Comparison of ENCODE assay signal across 9 cellular contexts in the genomic region with DNA sequence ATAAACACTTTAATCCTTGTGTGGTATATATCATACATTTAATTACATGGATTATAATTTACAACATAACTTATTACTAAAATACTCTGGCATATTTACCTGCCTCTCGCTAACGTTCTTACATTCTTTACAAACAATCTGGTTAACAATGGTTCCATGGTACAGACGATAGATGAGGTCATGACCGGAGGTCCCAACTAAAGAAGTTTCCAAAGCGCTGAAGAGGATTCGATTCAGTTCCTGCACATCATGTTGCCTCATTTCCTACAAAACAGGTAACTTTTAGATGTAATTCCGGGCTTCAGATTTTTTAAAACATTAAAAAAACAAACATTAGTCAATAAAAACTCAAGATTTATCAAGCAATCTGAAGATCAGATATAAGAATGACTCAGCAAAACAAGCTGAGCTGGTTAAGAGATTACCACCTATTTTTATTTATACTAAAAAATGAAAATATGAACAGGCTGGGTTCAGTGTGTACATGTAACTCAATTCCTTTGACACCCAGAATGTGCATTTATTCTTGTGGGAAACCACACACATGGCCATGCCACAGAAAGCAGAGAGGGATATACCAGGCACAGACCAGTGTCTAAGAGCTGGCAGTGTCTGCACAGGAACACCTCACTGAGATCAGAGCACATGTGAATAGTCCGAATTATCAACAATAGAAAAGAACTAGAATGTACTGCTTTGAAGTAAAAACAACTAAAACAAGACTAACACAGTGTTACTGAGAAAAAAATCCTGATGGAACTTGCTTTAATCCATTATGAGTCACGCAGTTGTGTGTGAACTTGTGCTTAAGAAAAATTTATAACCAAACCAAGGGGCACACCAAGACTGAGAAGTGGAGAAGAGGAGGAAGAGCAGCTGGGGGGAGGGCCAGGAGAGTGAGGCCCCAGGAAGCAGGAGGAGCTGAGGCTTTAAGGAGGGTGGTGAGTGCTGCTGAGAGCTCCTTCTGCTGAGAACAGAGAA. TPM values are rescaled to one million over a fixed set of nuclear protein-coding genes. Genes with fewer than 3 reads are reported as not detected.
DNase-seq lines count a peak whose midpoint lies in the region; ATAC-seq, FAIRE-seq and TF ChIP-seq lines count a peak whose summit lies in the region.
"Had no signal": no experiment of that assay in that cellular context is flagged by ENCODE, and none has a peak within 500 bp of the region (broad histone marks: within the 10 kb centered on the region; RNA-seq: fewer than 3 reads in every experiment).

No MANE protein-coding gene starts in this region.

- intact Hi-C loops in activated CD4-positive, alpha-beta memory T cell treated with anti-CD3 and anti-CD28 coated beads for 36 hours (cut with micrococcal nuclease) = no loop called here

- no peaks in the 10 kb centered on the region for H3K27me3 ChIP-seq in MM.1S (replicated peaks; ENCODE audit: insufficient read depth, low read length)
- H3K27me3 ChIP-seq in astrocyte (ENCODE audit: insufficient read depth, low read length) = no peaks in the 10 kb centered on the region

- TF ChIP-seq CTCF in MM.1S (IDR thresholded peaks at IDR 0.05; ENCODE audit: low read length) (no peak), astrocyte (IDR thresholded peaks at IDR 0.05; ENCODE audit: insufficient read depth, low read depth, low read length) (no peak)

- peak overlapping the region; percentile 7 for H3K4me3 Mint-ChIP-seq in astrocyte (ENCODE audit: unreplicated experiment)
- H3K4me3 Mint-ChIP-seq in naive thymus-derived CD8-positive, alpha-beta T cell = peak overlapping the region in 4 of 10 donors; percentile 23 to 54 (median 34)
- no peak overlapping the region for H3K4me3 Mint-ChIP-seq in activated CD4-positive, alpha-beta memory T cell treated with anti-CD3 and anti-CD28 coated beads for 36 hours

- H3K27me3 Mint-ChIP-seq in astrocyte (ENCODE audit: low read depth, unreplicated experiment) = no peaks in the 10 kb centered on the region
- H3K27me3 Mint-ChIP-seq in naive thymus-derived CD8-positive, alpha-beta T cell = no peaks in the 10 kb centered on the region
- no peaks in the 10 kb centered on the region for H3K27me3 Mint-ChIP-seq in activated CD4-positive, alpha-beta memory T cell treated with anti-CD3 and anti-CD28 coated beads for 36 hours

- H3K36me3 Mint-ChIP-seq in astrocyte (ENCODE audit: low read depth, unreplicated experiment) = no peaks in the 10 kb centered on the region
- H3K36me3 Mint-ChIP-seq in naive thymus-derived CD8-positive, alpha-beta T cell = peaks cover 15 to 77% (median 27%) of the 10 kb centered on the region in 3 donors
- H3K36me3 Mint-ChIP-seq in activated CD4-positive, alpha-beta memory T cell treated with anti-CD3 and anti-CD28 coated beads for 36 hours = peaks cover 21% of the 10 kb centered on the region

- H3K4me1 ChIP-seq in MM.1S (ENCODE audit: low read length) = peaks cover 16% of the 10 kb centered on the region
- peaks cover 14% of the 10 kb centered on the region for H3K4me1 ChIP-seq in astrocyte (ENCODE audit: insufficient read depth, low read length)

- no peaks in the 10 kb centered on the region for H3F3A ChIP-seq in MM.1S (ENCODE audit: insufficient read depth, low read length)

- H3K27ac Mint-ChIP-seq in astrocyte (ENCODE audit: unreplicated experiment) = peak overlapping the region; percentile 79
- H3K27ac Mint-ChIP-seq in naive thymus-derived CD8-positive, alpha-beta T cell = peak overlapping the region in 8 of 10 donors; percentile 13 to 86 (median 44)
- no peak overlapping the region for H3K27ac Mint-ChIP-seq in activated CD4-positive, alpha-beta memory T cell treated with anti-CD3 and anti-CD28 coated beads for 36 hours

- H3K9ac ChIP-seq in MM.1S (ENCODE audit: low read length) (no peak overlapping the region), astrocyte (ENCODE audit: low read length) (peak overlapping the region; percentile 34)

- H2AFZ ChIP-seq in MM.1S (ENCODE audit: low read length) = peak overlapping the region; percentile 51; the same call in 1 of the 2 replicates
- H2AFZ ChIP-seq in astrocyte (ENCODE audit: low read depth, low read length) = peak overlapping the region; percentile 39

- H3K79me2 ChIP-seq in MM.1S (ENCODE audit: low read length) (no peaks in the 10 kb centered on the region), astrocyte (ENCODE audit: insufficient read depth, low read length) (no peaks in the 10 kb centered on the region)

- FAIRE-seq in astrocyte (lab: Jason Lieb, UNC) = peak; percentile 52

- CTCF ChIA-PET in activated CD4-positive, alpha-beta memory T cell treated with anti-CD3 and anti-CD28 coated beads for 36 hours (lab: Charles Lee) = no interaction called here

- in situ Hi-C loops in Caki2 (cut with HindIII; ENCODE audit: low pct_unique_long_range_greater_than_20kb, low sequenced_read_pairs) = no loop called here

- H3K27ac ChIP-seq in MM.1S (ENCODE audit: low read length) (peak overlapping the region; percentile 27; the same call in 1 of the 2 replicates), astrocyte (ENCODE audit: low read depth, low read length) (peak overlapping the region; percentile 74)

- peak; percentile 47 to 62 for ATAC-seq in naive thymus-derived CD8-positive, alpha-beta T cell
- no peak for ATAC-seq in HG02852 (IDR thresholded peaks at IDR 0.05; ENCODE audit: unreplicated experiment)

- H3K4me2 ChIP-seq in MM.1S (ENCODE audit: low read depth, low read length) (peak overlapping the region; percentile 45; the same call in 1 of the 2 replicates), astrocyte (ENCODE audit: low read length) (peak overlapping the region; percentile 47)

- H3K36me3 ChIP-seq in MM.1S (replicated peaks; ENCODE audit: insufficient read depth, low read length) (no peaks in the 10 kb centered on the region), astrocyte (ENCODE audit: insufficient read depth, low read length) (peaks cover 9% of the 10 kb centered on the region)

- peaks cover 17% of the 10 kb centered on the region for H3K4me1 Mint-ChIP-seq in astrocyte (ENCODE audit: low read depth, unreplicated experiment)
- H3K4me1 Mint-ChIP-seq in naive thymus-derived CD8-positive, alpha-beta T cell = peaks cover 7 to 12% (median 9%) of the 10 kb centered on the region in 4 donors
- peaks cover 6% of the 10 kb centered on the region for H3K4me1 Mint-ChIP-seq in activated CD4-positive, alpha-beta memory T cell treated with anti-CD3 and anti-CD28 coated beads for 36 hours (ENCODE audit: low read depth)

- H4K20me1 ChIP-seq in MM.1S (ENCODE audit: insufficient read depth, low read length) = no peaks in the 10 kb centered on the region
- H4K20me1 ChIP-seq in astrocyte (ENCODE audit: insufficient read depth, low read length) = no peaks in the 10 kb centered on the region

- H3K9me3 Mint-ChIP-seq in astrocyte (ENCODE audit: unreplicated experiment) = no peaks in the 10 kb centered on the region
- no peaks in the 10 kb centered on the region for H3K9me3 Mint-ChIP-seq in naive thymus-derived CD8-positive, alpha-beta T cell
- H3K9me3 Mint-ChIP-seq in activated CD4-positive, alpha-beta memory T cell treated with anti-CD3 and anti-CD28 coated beads for 36 hours = no peaks in the 10 kb centered on the region

- DNase-seq in Caki2 (ENCODE audit: low read depth) (peak; percentile 71), MM.1S (peak; percentile 30), astrocyte (ENCODE audit: low read depth) (peak; percentile 77), DMS114 treated with DMSO at 0.1 percent for 48 hours (lab: John Stamatoyannopoulos, UW; ENCODE audit: unreplicated experiment) (no peak)
- no peak for DNase-seq in naive thymus-derived CD8-positive, alpha-beta T cell
- no peak for DNase-seq in activated CD4-positive, alpha-beta memory T cell treated with anti-CD3 and anti-CD28 coated beads for 36 hours
- DNase-seq in activated CD8-positive, alpha-beta memory T cell treated with anti-CD3 and anti-CD28 coated beads, Interleukin-2, amount 50 U/mL, for 4 hours = no peak
- DNase-seq: NCI-H446 treated with DMSO at 0.1 percent for 48 hours had no signal

- H3K4me3 ChIP-seq in MM.1S (ENCODE audit: low read length) (no peak overlapping the region), astrocyte (ENCODE audit: insufficient read depth, low read depth, low read length) (no peak overlapping the region)

- no peaks in the 10 kb centered on the region for H3K9me3 ChIP-seq in MM.1S (replicated peaks; ENCODE audit: insufficient read depth, low read length)
- H3K9me3 ChIP-seq in astrocyte (ENCODE audit: insufficient read depth, low read depth, low read length) = no peaks in the 10 kb centered on the region

- H3K9me2 ChIP-seq in MM.1S (replicated peaks; ENCODE audit: insufficient read depth, low read length) = no peaks in the 10 kb centered on the region

- POLR2A ChIA-PET in naive thymus-derived CD8-positive, alpha-beta T cell (lab: Charles Lee) = interaction anchor here (1.5 kb wide), 1 partner anchor 9 kb away, joined by 9 read pairs; a partner anchor contains a TSS
- POLR2A ChIA-PET in activated CD4-positive, alpha-beta memory T cell treated with anti-CD3 and anti-CD28 coated beads for 36 hours (lab: Charles Lee) = no interaction called here

RNA-seq across cellular contexts. Expression of a gene that starts 9.5 kb away (rescaled TPM):
- 12.2 and 23.4 TPM in 2 replicates for total RNA-seq in Caki2 (2014; rRNA removed; shearing (Covaris generic); ENCODE audit: low replicate concordance)
- 23.6 and 25.4 TPM in 2 replicates for total RNA-seq in astrocyte
- 10 to 100 TPM; 19.7 to 19.9 TPM for total RNA-seq in naive thymus-derived CD8-positive, alpha-beta T cell
- 1 to 10 TPM; 6.0 to 9.4 (median 6.2) TPM for polyA plus RNA-seq in naive thymus-derived CD8-positive, alpha-beta T cell
- total RNA-seq in activated CD4-positive, alpha-beta memory T cell treated with anti-CD3 and anti-CD28 coated beads for 36 hours = 10 to 100 TPM; 19.3 to 21.5 TPM

Comparison
In these comparisons a context has a peak if more than half of its experiments do, and no peak if none do; other contexts are left out.
1. DNase-seq: peak in Caki2 (single experiment), MM.1S (single experiment) and astrocyte (single experiment); none in naive thymus-derived CD8-positive, alpha-beta T cell (0 of 10), activated CD4-positive, alpha-beta memory T cell treated with anti-CD3 and anti-CD28 coated beads for 36 hours (single experiment), DMS114 treated with DMSO at 0.1 percent for 48 hours (single experiment) and activated CD8-positive, alpha-beta memory T cell treated with anti-CD3 and anti-CD28 coated beads, Interleukin-2, amount 50 U/mL, for 4 hours (single experiment).